8 cellular contexts compared by ENCODE assay signal in the genomic region with DNA sequence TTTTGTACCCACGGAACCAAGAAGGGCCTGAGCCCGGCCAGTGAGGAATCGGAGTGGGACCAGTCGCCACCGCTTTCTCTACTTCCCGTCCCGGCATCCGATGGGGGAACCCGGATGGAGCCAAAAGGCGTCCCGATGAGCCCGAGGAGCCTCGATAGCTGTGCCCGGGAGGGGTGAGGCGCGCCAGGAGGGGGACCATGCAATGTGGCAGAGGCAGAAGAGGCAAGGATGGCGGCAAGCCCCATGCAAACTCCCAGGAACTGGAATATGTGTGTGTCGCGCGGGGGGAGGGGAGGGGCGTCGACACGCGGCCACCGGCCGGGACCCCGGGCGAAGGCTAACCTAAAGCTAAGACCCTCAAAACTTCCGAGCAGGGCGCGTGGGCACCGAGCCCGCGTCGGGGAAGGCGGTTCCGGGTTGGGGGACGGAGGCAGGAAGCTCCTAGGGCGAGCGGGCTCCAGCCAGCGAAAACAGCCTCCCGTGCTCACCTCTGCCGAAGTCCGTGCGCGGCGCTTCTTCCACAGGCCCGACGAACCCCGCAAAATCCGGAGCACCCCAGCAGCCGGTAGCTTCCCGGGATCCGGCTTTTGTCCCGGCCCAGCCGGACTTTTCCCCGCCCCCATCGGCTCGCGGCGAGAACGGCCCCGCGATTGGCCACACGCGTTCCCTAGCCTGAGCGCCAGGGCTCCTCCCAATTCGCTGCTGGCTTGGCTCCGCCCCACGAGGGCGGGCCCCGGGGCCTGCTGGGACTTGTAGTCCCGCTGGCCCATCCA. TPM values are rescaled to one million over a fixed set of nuclear protein-coding genes. Genes with fewer than 3 reads are reported as not detected.
DNase-seq lines count a peak whose midpoint lies in the region; ATAC-seq and TF ChIP-seq lines count a peak whose summit lies in the region.

A gene (minus strand): TSS at position 560 of the 773 bp plus-strand sequence. CDS start 5,078 bp downstream, outside the sequence.

- peak within 1 kb of the TSS; percentile 62 for H3K4me3 ChIP-seq in AG09309 (ENCODE audit: control insufficient read depth, low read depth, low read length)

- H3K4me3 Mint-ChIP-seq in chondrocyte (ENCODE audit: unreplicated experiment), result peak within 1 kb of the TSS; percentile 89

- ATAC-seq in GM19025 (IDR thresholded peaks at IDR 0.05; ENCODE audit: low read depth, unreplicated experiment) (peak; percentile 93), HG03342 (IDR thresholded peaks at IDR 0.05; ENCODE audit: unreplicated experiment) (peak; percentile 92)

- DNase-seq in AG09309 (ENCODE audit: low read depth), result peak; percentile 78
- DNase-seq in NCI-H446 treated with DMSO at 0.1 percent for 48 hours (lab: John Stamatoyannopoulos, UW), result peak; percentile 92
- DNase-seq in activated CD4-positive, alpha-beta T cell treated with anti-CD3 and anti-CD28 coated beads for 24 hours (ENCODE audit: low read depth in 2 of 2), result peak; percentile 90 to 95
- DNase-seq in chondrocyte (ENCODE audit: low spot score), result peak; percentile 99
- peak; percentile 94 for DNase-seq in kidney glomerular epithelial cell (lab: John Stamatoyannopoulos, UW)
- DNase-seq in stimulated activated CD4-positive, alpha-beta T cell treated with anti-CD3 and anti-CD28 coated beads, Interleukin-1b, Interleukin-23, amount 100 ng/mL, for 1 hour (ENCODE audit: low read depth in 2 of 2), result peak; percentile 84 to 94

- H3K27me3 Mint-ChIP-seq in chondrocyte (ENCODE audit: low read depth), result no peaks in the 10 kb centered on the region

- H3K4me1 Mint-ChIP-seq in chondrocyte (ENCODE audit: low read depth), result peaks cover 50% of the 10 kb centered on the region

- no peaks in the 10 kb centered on the region for H3K9me3 Mint-ChIP-seq in chondrocyte (ENCODE audit: low read depth)

- no peak for TF ChIP-seq CTCF in AG09309 (IDR thresholded peaks at IDR 0.05; ENCODE audit: control insufficient read depth, insufficient read depth, low read depth, low read length, missing control alignments)
- TF ChIP-seq CTCF in chondrocyte (IDR thresholded peaks at IDR 0.05), result no peak

- H3K36me3 Mint-ChIP-seq in chondrocyte (ENCODE audit: low read depth), result peaks cover 7% of the 10 kb centered on the region

- H3K27ac Mint-ChIP-seq in chondrocyte (ENCODE audit: unreplicated experiment), result peak within 1 kb of the TSS; percentile 85

RNA-seq across cellular contexts. Expression of the gene that starts here (rescaled TPM):
- 181 to 189 TPM (median 187 TPM) in 3 replicates for total RNA-seq in chondrocyte

Comparison
In these comparisons a context has a peak if more than half of its experiments do, and no peak if none do; other contexts are left out.
1. Peak in every context shown above with its lines: DNase-seq, ATAC-seq and H3K4me3 ChIP-seq.